Comparison of ENCODE assay signal across 1 cellular context in the genomic region with DNA sequence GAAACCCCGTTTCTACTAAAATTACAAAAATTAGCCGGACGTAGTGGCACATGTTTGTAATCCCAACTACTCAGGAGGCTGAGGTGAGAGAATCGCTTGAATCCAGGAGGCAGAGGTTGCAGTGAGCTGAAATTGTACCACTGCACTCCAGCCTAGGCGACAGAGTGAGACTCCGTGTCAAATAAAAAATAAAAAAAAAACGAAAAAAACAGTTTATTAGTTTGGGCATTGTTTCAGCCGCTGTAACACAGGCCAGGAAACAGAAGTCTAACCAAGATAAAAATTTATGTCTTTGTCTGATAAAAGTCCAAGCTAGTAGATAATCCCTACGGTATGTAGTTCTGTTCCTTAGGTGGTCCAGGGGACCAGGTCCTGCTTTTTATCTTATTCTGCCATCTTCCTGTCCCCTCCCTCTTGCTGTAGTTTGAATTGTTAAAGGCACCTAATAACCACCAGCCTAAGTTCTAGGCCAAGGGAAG.
TF ChIP-seq lines count a peak whose summit lies in the region.

No MANE protein-coding gene starts in this region.

TF ChIP-seq in K562, 482 proteins besides CTCF, POLR2A, EP300 and RAD21:
- TF ChIP-seq CBFA2T3 (IDR thresholded peaks at IDR 0.05) = peak; percentile 55
- no peak for TF ChIP-seq ZNF77 (CRISPR knock-in tag; IDR thresholded peaks at IDR 0.05)
- TF ChIP-seq SOX6 (IDR thresholded peaks at IDR 0.05) = peak; percentile 68
- TF ChIP-seq RFX1 (IDR thresholded peaks at IDR 0.05) = no peak
- TF ChIP-seq, protein P1, sequence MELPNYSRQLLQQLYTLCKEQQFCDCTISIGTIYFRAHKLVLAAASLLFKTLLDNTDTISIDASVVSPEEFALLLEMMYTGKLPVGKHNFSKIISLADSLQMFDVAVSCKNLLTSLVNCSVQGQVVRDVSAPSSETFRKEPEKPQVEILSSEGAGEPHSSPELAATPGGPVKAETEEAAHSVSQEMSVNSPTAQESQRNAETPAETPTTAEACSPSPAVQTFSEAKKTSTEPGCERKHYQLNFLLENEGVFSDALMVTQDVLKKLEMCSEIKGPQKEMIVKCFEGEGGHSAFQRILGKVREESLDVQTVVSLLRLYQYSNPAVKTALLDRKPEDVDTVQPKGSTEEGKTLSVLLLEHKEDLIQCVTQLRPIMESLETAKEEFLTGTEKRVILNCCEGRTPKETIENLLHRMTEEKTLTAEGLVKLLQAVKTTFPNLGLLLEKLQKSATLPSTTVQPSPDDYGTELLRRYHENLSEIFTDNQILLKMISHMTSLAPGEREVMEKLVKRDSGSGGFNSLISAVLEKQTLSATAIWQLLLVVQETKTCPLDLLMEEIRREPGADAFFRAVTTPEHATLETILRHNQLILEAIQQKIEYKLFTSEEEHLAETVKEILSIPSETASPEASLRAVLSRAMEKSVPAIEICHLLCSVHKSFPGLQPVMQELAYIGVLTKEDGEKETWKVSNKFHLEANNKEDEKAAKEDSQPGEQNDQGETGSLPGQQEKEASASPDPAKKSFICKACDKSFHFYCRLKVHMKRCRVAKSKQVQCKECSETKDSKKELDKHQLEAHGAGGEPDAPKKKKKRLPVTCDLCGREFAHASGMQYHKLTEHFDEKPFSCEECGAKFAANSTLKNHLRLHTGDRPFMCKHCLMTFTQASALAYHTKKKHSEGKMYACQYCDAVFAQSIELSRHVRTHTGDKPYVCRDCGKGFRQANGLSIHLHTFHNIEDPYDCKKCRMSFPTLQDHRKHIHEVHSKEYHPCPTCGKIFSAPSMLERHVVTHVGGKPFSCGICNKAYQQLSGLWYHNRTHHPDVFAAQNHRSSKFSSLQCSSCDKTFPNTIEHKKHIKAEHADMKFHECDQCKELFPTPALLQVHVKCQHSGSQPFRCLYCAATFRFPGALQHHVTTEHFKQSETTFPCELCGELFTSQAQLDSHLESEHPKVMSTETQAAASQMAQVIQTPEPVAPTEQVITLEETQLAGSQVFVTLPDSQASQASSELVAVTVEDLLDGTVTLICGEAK (IDR thresholded peaks at IDR 0.05) = peak; percentile 74
- TF ChIP-seq, protein P1 (CRISPR knock-in tag; IDR thresholded peaks at IDR 0.05) = peak; percentile 38; the same call in 1 of the 2 replicates
- peak; percentile 33; the same call in 1 of the 2 replicates for TF ChIP-seq TCF3 (CRISPR knock-in tag; IDR thresholded peaks at IDR 0.05)
- 0 out of 2 replicates have a peak, but pooled peaks have one; percentile 27 for TF ChIP-seq GATAD2B (IDR thresholded peaks at IDR 0.05; ENCODE audit: borderline replicate concordance)
- TF ChIP-seq NR3C1 (CRISPR knock-in tag; IDR thresholded peaks at IDR 0.05) = no peak
- TF ChIP-seq STAG1 (CRISPR knock-in tag; IDR thresholded peaks at IDR 0.05; ENCODE audit: borderline replicate concordance) = no peak
- no peak for TF ChIP-seq ZNF561 (CRISPR knock-in tag; conservative IDR thresholded peaks at IDR 0.05)
- TF ChIP-seq ADNP (tag; IDR thresholded peaks at IDR 0.05) = peak; percentile 65; the same call in 1 of the 2 replicates
- TF ChIP-seq, protein P2, sequence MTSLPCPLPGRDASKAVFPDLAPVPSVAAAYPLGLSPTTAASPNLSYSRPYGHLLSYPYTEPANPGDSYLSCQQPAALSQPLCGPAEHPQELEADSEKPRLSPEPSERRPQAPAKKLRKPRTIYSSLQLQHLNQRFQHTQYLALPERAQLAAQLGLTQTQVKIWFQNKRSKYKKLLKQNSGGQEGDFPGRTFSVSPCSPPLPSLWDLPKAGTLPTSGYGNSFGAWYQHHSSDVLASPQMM (CRISPR knock-in tag; IDR thresholded peaks at IDR 0.05) = no peak
- 0 out of 2 replicates have a peak, but pooled peaks have one; percentile 50 for TF ChIP-seq ZNF384 (IDR thresholded peaks at IDR 0.05; ENCODE audit: low read depth, low read length)
- TF ChIP-seq MTA2 (IDR thresholded peaks at IDR 0.05; ENCODE audit: low read depth) = 0 out of 2 replicates have a peak, but pooled peaks have one; percentile 8
- peak; percentile 50; the same call in 1 of the 2 replicates for TF ChIP-seq TEAD4 (IDR thresholded peaks at IDR 0.05; ENCODE audit: low read length)
- no peak for TF ChIP-seq TEAD4 (CRISPR knock-in tag; IDR thresholded peaks at IDR 0.05; ENCODE audit: borderline replicate concordance)
- 0 out of 2 replicates have a peak, but pooled peaks have one; percentile 42 for TF ChIP-seq ARID1B (IDR thresholded peaks at IDR 0.05)
- peak; percentile 16; the same call in 1 of the 2 replicates for TF ChIP-seq ZFX (CRISPR knock-in tag; IDR thresholded peaks at IDR 0.05)
- peak; percentile 46; the same call in 1 of the 2 replicates for TF ChIP-seq DPF2 (IDR thresholded peaks at IDR 0.05)
- TF ChIP-seq, protein P3, sequence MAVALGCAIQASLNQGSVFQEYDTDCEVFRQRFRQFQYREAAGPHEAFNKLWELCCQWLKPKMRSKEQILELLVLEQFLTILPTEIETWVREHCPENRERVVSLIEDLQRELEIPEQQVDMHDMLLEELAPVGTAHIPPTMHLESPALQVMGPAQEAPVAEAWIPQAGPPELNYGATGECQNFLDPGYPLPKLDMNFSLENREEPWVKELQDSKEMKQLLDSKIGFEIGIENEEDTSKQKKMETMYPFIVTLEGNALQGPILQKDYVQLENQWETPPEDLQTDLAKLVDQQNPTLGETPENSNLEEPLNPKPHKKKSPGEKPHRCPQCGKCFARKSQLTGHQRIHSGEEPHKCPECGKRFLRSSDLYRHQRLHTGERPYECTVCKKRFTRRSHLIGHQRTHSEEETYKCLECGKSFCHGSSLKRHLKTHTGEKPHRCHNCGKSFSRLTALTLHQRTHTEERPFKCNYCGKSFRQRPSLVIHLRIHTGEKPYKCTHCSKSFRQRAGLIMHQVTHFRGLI (CRISPR knock-in tag; IDR thresholded peaks at IDR 0.05) = no peak
- no peak for TF ChIP-seq ETV5 (CRISPR knock-in tag; IDR thresholded peaks at IDR 0.05; ENCODE audit: low read depth)
- TF ChIP-seq WHSC1 (IDR thresholded peaks at IDR 0.05; ENCODE audit: low read length) = no peak
